ENCODE assay signal across 32 cellular contexts in the genomic region with DNA sequence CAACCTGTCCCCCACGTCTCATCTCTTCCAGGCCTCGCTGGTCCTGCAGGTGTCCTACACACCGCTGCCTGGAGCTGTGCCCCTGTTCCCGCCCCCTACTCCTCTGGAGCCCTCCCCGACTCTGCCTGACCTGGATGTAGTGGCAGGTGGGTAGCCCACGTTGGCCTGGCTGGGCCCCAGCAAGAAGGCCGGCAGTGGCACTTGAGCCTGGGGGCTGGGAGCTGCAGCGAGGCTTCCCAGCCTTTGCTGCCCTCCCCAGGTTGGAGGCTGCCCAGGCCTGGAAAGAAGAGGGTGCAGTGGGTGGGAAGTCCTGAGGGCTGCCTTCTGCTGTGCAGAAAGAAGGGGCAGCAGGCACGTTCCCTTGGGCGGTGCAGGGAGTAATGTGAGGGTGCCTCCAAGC. TPM values are rescaled to one million over a fixed set of nuclear protein-coding genes. Genes with fewer than 3 reads are reported as not detected.
"Had no signal": no experiment of that assay in that cellular context is flagged by ENCODE, and none has a peak within 500 bp of the region (broad histone marks: within the 10 kb centered on the region; RNA-seq: fewer than 3 reads in every experiment).

No MANE protein-coding gene starts in this region.

- FAIRE-seq: endothelial cell of umbilical vein had no signal

- H3K27me3 ChIP-seq: esophagus muscularis mucosa, gastroesophageal sphincter, heart right ventricle, neural progenitor cell, right atrium auricular region, sigmoid colon, transverse colon, vagina had no signal

- H3K4me3 ChIP-seq: coronary artery, esophagus muscularis mucosa, gastroesophageal sphincter, heart right ventricle, lung, mucosa of descending colon, neural progenitor cell, prostate gland, right atrium auricular region, sigmoid colon, suprapubic skin, transverse colon, vagina had no signal

- H3K36me3 Mint-ChIP-seq: immature natural killer cell; memory B cell; mesothelial cell of epicardium; naive thymus-derived CD4-positive, alpha-beta T cell; neural progenitor cell had no signal

- H3K9ac ChIP-seq: neural progenitor cell had no signal

- H3K4me1 ChIP-seq: foreskin keratinocyte, neural progenitor cell, prostate gland, sigmoid colon, suprapubic skin, transverse colon, vagina had no signal

- H3K4me3 Mint-ChIP-seq: immature natural killer cell; memory B cell; mesothelial cell of epicardium; naive thymus-derived CD4-positive, alpha-beta T cell; nephron; neural progenitor cell; stimulated activated naive CD8-positive, alpha-beta T cell treated with anti-CD3 and anti-CD28 coated beads, Interleukin-15, amount 100 ng/mL, for 72 hours had no signal

- H3K27ac ChIP-seq: coronary artery, esophagus muscularis mucosa, foreskin keratinocyte, gastroesophageal sphincter, heart right ventricle, neural progenitor cell, prostate gland, right atrium auricular region, sigmoid colon, suprapubic skin, transverse colon, vagina had no signal

- H3K36me3 ChIP-seq: neural progenitor cell, prostate gland, suprapubic skin, transverse colon, vagina had no signal

- H3K9me3 ChIP-seq: esophagus muscularis mucosa, gastroesophageal sphincter, heart right ventricle, mucosa of descending colon, prostate gland, right atrium auricular region, sigmoid colon, suprapubic skin, transverse colon, vagina had no signal

- ATAC-seq: foreskin keratinocyte; gastroesophageal sphincter; left colon; left ventricle myocardium superior; mucosa of descending colon; naive thymus-derived CD4-positive, alpha-beta T cell had no signal

- H3K9me3 Mint-ChIP-seq: immature natural killer cell; memory B cell; mesothelial cell of epicardium; naive thymus-derived CD4-positive, alpha-beta T cell; nephron; neural progenitor cell; stimulated activated naive CD8-positive, alpha-beta T cell treated with anti-CD3 and anti-CD28 coated beads, Interleukin-15, amount 100 ng/mL, for 72 hours had no signal

- H3K4me2 ChIP-seq: neural progenitor cell had no signal

- H2AFZ ChIP-seq: neural progenitor cell had no signal

- H3K27ac Mint-ChIP-seq: immature natural killer cell; memory B cell; mesothelial cell of epicardium; naive thymus-derived CD4-positive, alpha-beta T cell; nephron; neural progenitor cell had no signal

- H3K4me1 Mint-ChIP-seq: immature natural killer cell; memory B cell; mesothelial cell of epicardium; stimulated activated naive CD8-positive, alpha-beta T cell treated with anti-CD3 and anti-CD28 coated beads, Interleukin-15, amount 100 ng/mL, for 72 hours had no signal

- DNase-seq: dermis blood vessel endothelial cell; effector memory CD4-positive, alpha-beta T cell; foreskin keratinocyte; heart right ventricle; hippocampal formation; immature natural killer cell; islet precursor cell; kidney glomerular epithelial cell; left colon; left ventricle myocardium superior; mucosa of descending colon; naive thymus-derived CD4-positive, alpha-beta T cell; nucleus accumbens; sigmoid colon; stimulated activated CD4-positive, alpha-beta T cell treated with anti-CD3 and anti-CD28 coated beads, Interleukin-15, amount 100 ng/mL, for 24 hours; stimulated activated CD4-positive, alpha-beta T cell treated with anti-CD3 and anti-CD28 coated beads, Interleukin-2, amount 100 ng/mL, for 48 hours; stimulated activated naive CD4-positive, alpha-beta T cell; stimulated activated naive CD8-positive, alpha-beta T cell treated with anti-CD3 and anti-CD28 coated beads, Interleukin-15, amount 100 ng/mL, for 72 hours; transverse colon had no signal

RNA-seq across cellular contexts. Expression of a gene that starts 58.4 kb away (rescaled TPM):
- polyA plus RNA-seq: naive thymus-derived CD4-positive, alpha-beta T cell had no signal
